19 cellular contexts compared by ENCODE assay signal in genomic region chr7:140223515-140224221, GRCh38. TPM values are rescaled to one million over a fixed set of nuclear protein-coding genes. Genes with fewer than 3 reads are reported as not detected.
A peak's percentile ranks its signal among the peaks of the same experiment; 100 is the strongest.
DNase-seq lines count a peak whose midpoint lies in the region; ATAC-seq and TF ChIP-seq lines count a peak whose summit lies in the region.
"Had no signal": no experiment of that assay in that cellular context is flagged by ENCODE, and none has a peak within 500 bp of the region (broad histone marks: within the 10 kb centered on the region; RNA-seq: fewer than 3 reads in every experiment).

No MANE protein-coding gene starts in this region.

- POLR2A ChIA-PET in activated CD8-positive, alpha-beta T cell treated with anti-CD3 and anti-CD28 coated beads, Interleukin-2, amount 10 ng/mL, durations not matched to agents 7 days and 5 days (lab: Charles Lee): no interaction called here

- no peaks in the 10 kb centered on the region for H3K79me1 ChIP-seq in mesendoderm (ENCODE audit: low read length)

- no peaks in the 10 kb centered on the region for H3K36me3 Mint-ChIP-seq in activated CD8-positive, alpha-beta T cell treated with anti-CD3 and anti-CD28 coated beads, Interleukin-2, amount 10 ng/mL, durations not matched to agents 7 days and 5 days (ENCODE audit: low read depth)
- H3K36me3 Mint-ChIP-seq in endothelial cell (ENCODE audit: low read depth, unreplicated experiment): no peaks in the 10 kb centered on the region

- H3K4me1 ChIP-seq in stomach (no peaks in the 10 kb centered on the region), mesendoderm (ENCODE audit: control insufficient read depth, low read depth, low read length) (no peaks in the 10 kb centered on the region)
- H3K4me1 ChIP-seq: vagina had no signal

- H3K4me2 ChIP-seq in mesendoderm (ENCODE audit: low read length): no peak overlapping the region

- no peak for TF ChIP-seq EP300 in stomach (IDR thresholded peaks at IDR 0.05)

- H3K4ac ChIP-seq in mesendoderm (ENCODE audit: low read depth, low read length): no peak overlapping the region

- H2AK5ac ChIP-seq in mesendoderm (ENCODE audit: low read length): no peak overlapping the region

- no peak overlapping the region for H4K5ac ChIP-seq in mesendoderm (ENCODE audit: low read length)

- CTCF ChIA-PET in activated CD8-positive, alpha-beta T cell treated with anti-CD3 and anti-CD28 coated beads, Interleukin-2, amount 10 ng/mL, durations not matched to agents 7 days and 5 days (lab: Charles Lee): no interaction called here

- H3K36me3 ChIP-seq in stomach: no peaks in the 10 kb centered on the region
- H3K36me3 ChIP-seq in mesendoderm (ENCODE audit: control insufficient read depth, insufficient read depth, low read length): no peaks in the 10 kb centered on the region
- H3K36me3 ChIP-seq: heart right ventricle, vagina had no signal

- no peaks in the 10 kb centered on the region for H3K27me3 Mint-ChIP-seq in activated CD8-positive, alpha-beta T cell treated with anti-CD3 and anti-CD28 coated beads, Interleukin-2, amount 10 ng/mL, durations not matched to agents 7 days and 5 days (ENCODE audit: low read depth)
- H3K27me3 Mint-ChIP-seq in endothelial cell (ENCODE audit: unreplicated experiment): peaks cover 2% of the 10 kb centered on the region

- H3K4me1 Mint-ChIP-seq in activated CD8-positive, alpha-beta T cell treated with anti-CD3 and anti-CD28 coated beads, Interleukin-2, amount 10 ng/mL, durations not matched to agents 7 days and 5 days (ENCODE audit: low read depth): peaks cover 41% of the 10 kb centered on the region
- H3K4me1 Mint-ChIP-seq in endothelial cell (ENCODE audit: unreplicated experiment): no peaks in the 10 kb centered on the region

- no peaks in the 10 kb centered on the region for H3K9me3 Mint-ChIP-seq in activated CD8-positive, alpha-beta T cell treated with anti-CD3 and anti-CD28 coated beads, Interleukin-2, amount 10 ng/mL, durations not matched to agents 7 days and 5 days (ENCODE audit: insufficient read depth)
- no peaks in the 10 kb centered on the region for H3K9me3 Mint-ChIP-seq in endothelial cell (ENCODE audit: unreplicated experiment)
- H3K9me3 Mint-ChIP-seq: endodermal cell, HFFc6 had no signal

- no peak overlapping the region for H3K56ac ChIP-seq in mesendoderm (ENCODE audit: low read length)

- H3K23ac ChIP-seq in mesendoderm (ENCODE audit: low read length): no peak overlapping the region

- no peaks in the 10 kb centered on the region for H3K9me3 ChIP-seq in stomach
- H3K9me3 ChIP-seq: heart right ventricle, vagina had no signal

- H3K9ac ChIP-seq in mesendoderm (ENCODE audit: low read length): no peak overlapping the region

- no peaks in the 10 kb centered on the region for H3K79me2 ChIP-seq in mesendoderm (ENCODE audit: control insufficient read depth, insufficient read depth, low read length)

- H3K27me3 ChIP-seq in stomach (peaks cover 0 to 11% (median 0%) of the 10 kb centered on the region in 3 donors), mesendoderm (ENCODE audit: insufficient read depth, low read length, poor library complexity) (no peaks in the 10 kb centered on the region)
- H3K27me3 ChIP-seq: vagina had no signal

- H3K4me3 ChIP-seq in stomach: no peak overlapping the region
- no peak overlapping the region for H3K4me3 ChIP-seq in mesendoderm (ENCODE audit: low read length)
- H3K4me3 ChIP-seq: heart right ventricle, lung, SK-N-MC, vagina had no signal

- intact Hi-C loops in left cardiac atrium (cut with DNase I) (no loop called here), stomach (cut with DNase I; ENCODE audit: low total_unique reads) (no loop called here)

- no peak overlapping the region for H2BK5ac ChIP-seq in mesendoderm (ENCODE audit: low read length)

- no peak overlapping the region for H2BK15ac ChIP-seq in mesendoderm (replicated peaks; ENCODE audit: low read depth)

- no peak overlapping the region for H3K27ac ChIP-seq in stomach
- H3K27ac ChIP-seq in mesendoderm (ENCODE audit: low read depth, low read length): no peak overlapping the region
- H3K27ac ChIP-seq: SK-N-MC, vagina had no signal

- H3K4me3 Mint-ChIP-seq in activated CD8-positive, alpha-beta T cell treated with anti-CD3 and anti-CD28 coated beads, Interleukin-2, amount 10 ng/mL, durations not matched to agents 7 days and 5 days: no peak overlapping the region
- H3K4me3 Mint-ChIP-seq in endothelial cell (ENCODE audit: unreplicated experiment): peak overlapping the region; percentile 56
- H3K4me3 Mint-ChIP-seq: endodermal cell, HFFc6 had no signal

- peak; percentile 16 for ATAC-seq in activated CD8-positive, alpha-beta T cell treated with anti-CD3 and anti-CD28 coated beads, Interleukin-2, amount 10 ng/mL, durations not matched to agents 7 days and 5 days
- no peak for ATAC-seq in HG03097 (IDR thresholded peaks at IDR 0.05; ENCODE audit: low FRiP score, unreplicated experiment)
- ATAC-seq in left cardiac atrium: no peak
- ATAC-seq: heart right ventricle, Panc1 had no signal

- no peak overlapping the region for H4K8ac ChIP-seq in mesendoderm (ENCODE audit: low read depth, low read length)

- H2BK120ac ChIP-seq in mesendoderm (ENCODE audit: low read depth, low read length): no peak overlapping the region

- H3K27ac Mint-ChIP-seq in activated CD8-positive, alpha-beta T cell treated with anti-CD3 and anti-CD28 coated beads, Interleukin-2, amount 10 ng/mL, durations not matched to agents 7 days and 5 days: peak overlapping the region; percentile 73
- H3K27ac Mint-ChIP-seq in endothelial cell (ENCODE audit: unreplicated experiment): peak overlapping the region; percentile 54
- H3K27ac Mint-ChIP-seq: endodermal cell, HFFc6 had no signal

- no peak for TF ChIP-seq POLR2A in stomach (IDR thresholded peaks at IDR 0.05)

- no peak overlapping the region for H3K18ac ChIP-seq in mesendoderm (ENCODE audit: low read length)

- TF ChIP-seq CTCF in endothelial cell (IDR thresholded peaks at IDR 0.05; ENCODE audit: unreplicated experiment): no peak
- TF ChIP-seq CTCF in stomach (IDR thresholded peaks at IDR 0.05): no peak

- DNase-seq in stimulated activated CD4-positive, alpha-beta T cell treated with anti-CD3 and anti-CD28 coated beads, Interleukin-15, amount 100 ng/mL, for 24 hours: peak; percentile 17
- no peak for DNase-seq in stimulated activated CD4-positive, alpha-beta T cell treated with anti-CD3 and anti-CD28 coated beads, Interleukin-4, amount 100 ng/mL, for 4 hours
- no peak for DNase-seq in activated CD8-positive, alpha-beta T cell treated with anti-CD3 and anti-CD28 coated beads, Interleukin-2, amount 10 ng/mL, durations not matched to agents 7 days and 5 days
- DNase-seq in endothelial cell (ENCODE audit: low spot score): no peak
- no peak for DNase-seq in left cardiac atrium
- no peak for DNase-seq in stomach
- no peak for DNase-seq in mesendoderm
- DNase-seq: Calu3, endodermal cell, heart right ventricle, HFFc6, NCI-H1436 treated with DMSO at 0.1 percent for 48 hours, retina, substantia nigra had no signal

- 75 to 82% (median 75%) methylated on average over 15 of the region's 15 CpGs for WGBS in stomach, 5 donors
- no CpG with 5 or more reads among the region's 15 CpGs for WGBS in mesendoderm (ENCODE audit: extremely low coverage, insufficient coverage, low lambda C conversion rate)

RNA-seq across cellular contexts. Expression of gene KDM7A, which starts 46.9 kb away (rescaled TPM):
- 1 to 10 TPM; 3.9 to 4.1 TPM for total RNA-seq in activated CD8-positive, alpha-beta T cell treated with anti-CD3 and anti-CD28 coated beads, Interleukin-2, amount 10 ng/mL, durations not matched to agents 7 days and 5 days
- total RNA-seq in endothelial cell (ENCODE audit: unreplicated experiment) (14.8 TPM), left cardiac atrium (10 to 100 TPM in 1 of 2 donors, 1 to 10 TPM in 1; 9.0 to 12.7 TPM), stomach (10 to 100 TPM; 13.0 to 49.8 (median 24.6) TPM)
- 1 to 10 TPM; 2.3 to 6.9 (median 3.4) TPM for polyA plus RNA-seq in stomach
- polyA plus RNA-seq in mesendoderm (2013, experiment 1 of 2): 8.2 TPM
- 9.2 TPM for polyA plus RNA-seq in mesendoderm (2013, experiment 2 of 2)
